In genomic region chr1:23178414-23178813, GRCh38 we compare ENCODE assay signal across 10 cellular contexts. TPM values are rescaled to one million over a fixed set of nuclear protein-coding genes. Genes with fewer than 3 reads are reported as not detected.
DNase-seq lines count a peak whose midpoint lies in the region; ATAC-seq and TF ChIP-seq lines count a peak whose summit lies in the region.
"Had no signal": no experiment of that assay in that cellular context is flagged by ENCODE, and none has a peak within 500 bp of the region (broad histone marks: within the 10 kb centered on the region; RNA-seq: fewer than 3 reads in every experiment).

No MANE protein-coding gene starts in this region.

- 81 to 87% methylated on average over 6 of the region's 6 CpGs for WGBS in GM23248 (ENCODE audit: low coverage in 1 of 2, low lambda C conversion rate in 2 of 2, missing lambda C conversion rate in 2 of 2), 2 experiments
- WGBS in hepatocyte (ENCODE audit: low lambda C conversion rate, missing lambda C conversion rate) = 89% methylated on average over 6 of the region's 6 CpGs
- 90% methylated on average over 6 of the region's 6 CpGs for WGBS in sigmoid colon, 2 donors

- peaks cover 9% of the 10 kb centered on the region for H3F3A ChIP-seq in GM23248 (ENCODE audit: insufficient read depth)

- DNase-seq in GM23248 (peak; percentile 17), hepatocyte (ENCODE audit: low spot score) (no peak), sigmoid colon (no peak), GM10266 (ENCODE audit: extremely low spot score) (no peak), epidermal melanocyte (ENCODE audit: insufficient read length, low spot score) (no peak)
- DNase-seq in activated naive CD8-positive, alpha-beta T cell treated with anti-CD3 and anti-CD28 coated beads, Interleukin-2, amount 50 U/mL, for 24 hours = no peak
- DNase-seq in effector memory CD4-positive, alpha-beta T cell = no peak
- DNase-seq: activated CD8-positive, alpha-beta memory T cell treated with anti-CD3 and anti-CD28 coated beads for 24 hours had no signal

- intact Hi-C loops in sigmoid colon (cut with DNase I) = loop anchor here (5.0 to 10.0 kb wide), 2 partner anchors 226 to 379 kb away; partner anchors contain the start of gene ID3

- peaks cover 7% of the 10 kb centered on the region; the same call in 1 of the 2 replicates for H3K4me1 ChIP-seq in GM23248 (ENCODE audit: insufficient read depth)
- no peaks in the 10 kb centered on the region for H3K4me1 ChIP-seq in hepatocyte (ENCODE audit: insufficient read depth)
- H3K4me1 ChIP-seq in sigmoid colon = peaks cover 0 to 21% (median 17%) of the 10 kb centered on the region in 4 donors
- H3K4me1 ChIP-seq in effector memory CD4-positive, alpha-beta T cell (ENCODE audit: control insufficient read depth, insufficient read depth, low read length, poor library complexity, severe bottlenecking) = peaks cover 4% of the 10 kb centered on the region

- TF ChIP-seq POLR2A in sigmoid colon (IDR thresholded peaks at IDR 0.05) = no peak

- H3K27me3 Mint-ChIP-seq in activated naive CD8-positive, alpha-beta T cell treated with anti-CD3 and anti-CD28 coated beads, Interleukin-2, amount 50 U/mL, for 24 hours = peaks cover 32% of the 10 kb centered on the region

- no peaks in the 10 kb centered on the region for H4K20me1 ChIP-seq in GM23248 (ENCODE audit: insufficient read depth)
- H4K20me1 ChIP-seq in hepatocyte (ENCODE audit: insufficient read depth, poor library complexity, severe bottlenecking) = no peaks in the 10 kb centered on the region

- no peaks in the 10 kb centered on the region for H3K36me3 Mint-ChIP-seq in activated naive CD8-positive, alpha-beta T cell treated with anti-CD3 and anti-CD28 coated beads, Interleukin-2, amount 50 U/mL, for 24 hours (ENCODE audit: low read depth)

- H3K36me3 ChIP-seq in GM23248 (ENCODE audit: low read depth) = no peaks in the 10 kb centered on the region
- no peaks in the 10 kb centered on the region for H3K36me3 ChIP-seq in hepatocyte (replicated peaks; ENCODE audit: insufficient read depth, low read depth)
- no peaks in the 10 kb centered on the region for H3K36me3 ChIP-seq in sigmoid colon
- H3K36me3 ChIP-seq in effector memory CD4-positive, alpha-beta T cell (ENCODE audit: control insufficient read depth, insufficient read depth, low read length) = no peaks in the 10 kb centered on the region
- H3K36me3 ChIP-seq: neutrophil had no signal

- peak overlapping the region; percentile 75 for H2AFZ ChIP-seq in GM23248
- no peak overlapping the region for H2AFZ ChIP-seq in hepatocyte

- H3K27me3 ChIP-seq in GM23248 (replicated peaks; ENCODE audit: insufficient read depth) = no peaks in the 10 kb centered on the region
- no peaks in the 10 kb centered on the region for H3K27me3 ChIP-seq in hepatocyte
- no peaks in the 10 kb centered on the region for H3K27me3 ChIP-seq in sigmoid colon
- no peaks in the 10 kb centered on the region for H3K27me3 ChIP-seq in effector memory CD4-positive, alpha-beta T cell (replicated peaks; ENCODE audit: control insufficient read depth, insufficient read depth, low read length, poor library complexity, severe bottlenecking)

- H3K79me2 ChIP-seq in GM23248 (ENCODE audit: insufficient read depth) (peaks cover 9% of the 10 kb centered on the region; the same call in 1 of the 2 replicates), hepatocyte (no peaks in the 10 kb centered on the region)

- peak overlapping the region; percentile 85 for H3K9ac ChIP-seq in GM23248

- H3K9me2 ChIP-seq in GM23248 (ENCODE audit: insufficient read depth) = no peaks in the 10 kb centered on the region
- H3K9me2 ChIP-seq in hepatocyte (replicated peaks; ENCODE audit: insufficient read depth) = no peaks in the 10 kb centered on the region

- peak overlapping the region; percentile 74 for H3K4me2 ChIP-seq in GM23248 (ENCODE audit: unreplicated experiment)
- peak overlapping the region; percentile 78 for H3K4me2 ChIP-seq in hepatocyte

- peak overlapping the region; percentile 52 for H3K4me3 Mint-ChIP-seq in activated naive CD8-positive, alpha-beta T cell treated with anti-CD3 and anti-CD28 coated beads, Interleukin-2, amount 50 U/mL, for 24 hours

- in situ Hi-C loops in GM23248 (cut with MboI) = no loop called here

- H3K9me3 Mint-ChIP-seq in activated naive CD8-positive, alpha-beta T cell treated with anti-CD3 and anti-CD28 coated beads, Interleukin-2, amount 50 U/mL, for 24 hours = peaks cover 4% of the 10 kb centered on the region

- H3K4me3 ChIP-seq in GM23248 = peak overlapping the region; percentile 70
- no peak overlapping the region for H3K4me3 ChIP-seq in hepatocyte
- H3K4me3 ChIP-seq in sigmoid colon = peak overlapping the region; percentile 42 to 64 (median 56)
- H3K4me3 ChIP-seq in effector memory CD4-positive, alpha-beta T cell (ENCODE audit: insufficient read depth, low read depth, low read length, poor library complexity, severe bottlenecking) = no peak overlapping the region

- no peak for TF ChIP-seq EP300 in sigmoid colon (IDR thresholded peaks at IDR 0.05)

- TF ChIP-seq CTCF in hepatocyte (IDR thresholded peaks at IDR 0.05; ENCODE audit: poor library complexity) = no peak
- TF ChIP-seq CTCF in sigmoid colon (IDR thresholded peaks at IDR 0.05) = no peak
- no peak for TF ChIP-seq CTCF in GM10266 (IDR thresholded peaks at IDR 0.05; ENCODE audit: control insufficient read depth, insufficient read depth, low read depth, missing control alignments)

- peaks cover 24% of the 10 kb centered on the region for H3K4me1 Mint-ChIP-seq in activated naive CD8-positive, alpha-beta T cell treated with anti-CD3 and anti-CD28 coated beads, Interleukin-2, amount 50 U/mL, for 24 hours

- H3K27ac ChIP-seq in GM23248 (peak overlapping the region; percentile 76), hepatocyte (peak overlapping the region; percentile 69), sigmoid colon (peak overlapping the region; percentile 84 to 93 (median 90))
- H3K27ac ChIP-seq in effector memory CD4-positive, alpha-beta T cell (ENCODE audit: insufficient read depth, low read length, poor library complexity, severe bottlenecking) = no peak overlapping the region
- H3K27ac ChIP-seq: neutrophil had no signal

- no peak for ATAC-seq in activated naive CD8-positive, alpha-beta T cell treated with anti-CD3 and anti-CD28 coated beads, Interleukin-2, amount 50 U/mL, for 24 hours
- no peak for ATAC-seq in GM21423 (IDR thresholded peaks at IDR 0.05; ENCODE audit: unreplicated experiment)

- H3K27ac Mint-ChIP-seq in activated naive CD8-positive, alpha-beta T cell treated with anti-CD3 and anti-CD28 coated beads, Interleukin-2, amount 50 U/mL, for 24 hours = no peak overlapping the region

- H3K9me3 ChIP-seq in GM23248 (ENCODE audit: low read depth) (no peaks in the 10 kb centered on the region), hepatocyte (ENCODE audit: low read depth) (no peaks in the 10 kb centered on the region), sigmoid colon (no peaks in the 10 kb centered on the region)
- no peaks in the 10 kb centered on the region for H3K9me3 ChIP-seq in effector memory CD4-positive, alpha-beta T cell (ENCODE audit: control insufficient read depth, low read length)
- H3K9me3 ChIP-seq: neutrophil had no signal

RNA-seq across cellular contexts. Expression of gene LUZP1, which starts 9.8 kb away (rescaled TPM):
- total RNA-seq in GM23248 (2014; rRNA removed; shearing (Covaris generic)) = 28.1 and 35.0 TPM in 2 replicates
- polyA plus RNA-seq in GM23248 (2016; fragmentation: Nextera tagmentation; extraction: Ambion mirVana) (52.2 and 55.8 TPM in 2 replicates), hepatocyte (27.6 and 32.5 TPM in 2 replicates), sigmoid colon (10 to 100 TPM in 2 of 3 donors, 1 to 10 TPM in 1; 6.0 to 14.0 (median 12.7) TPM)
- total RNA-seq in hepatocyte (21.2 and 23.3 TPM in 2 replicates), sigmoid colon (10 to 100 TPM; 13.3 to 20.9 (median 17.9) TPM)

RNA-seq across cellular contexts. Expression of gene HTR1D, which starts 38.9 kb away (rescaled TPM):
- not detected in 2 replicates for total RNA-seq in GM23248 (2014; rRNA removed; shearing (Covaris generic))
- polyA plus RNA-seq in GM23248 (2016; fragmentation: Nextera tagmentation; extraction: Ambion mirVana) = not detected in 2 replicates
- total RNA-seq in hepatocyte = 0.07 and 0.40 TPM in 2 replicates
- 0.19 TPM in 1 of 2 replicates, not detected in the other for polyA plus RNA-seq in hepatocyte
- total RNA-seq in sigmoid colon = not detected
- under 1 TPM in 2 of 3 donors, not detected in 1; 0.13 to 0.46 TPM for polyA plus RNA-seq in sigmoid colon

Comparison
In these comparisons a context has a peak if more than half of its experiments do, and no peak if none do; other contexts are left out.
1. H3K4me3 ChIP-seq: peak in GM23248 (single experiment) and sigmoid colon (4 of 4); none in hepatocyte (single experiment) and effector memory CD4-positive, alpha-beta T cell (single experiment).